In the genomic region with DNA sequence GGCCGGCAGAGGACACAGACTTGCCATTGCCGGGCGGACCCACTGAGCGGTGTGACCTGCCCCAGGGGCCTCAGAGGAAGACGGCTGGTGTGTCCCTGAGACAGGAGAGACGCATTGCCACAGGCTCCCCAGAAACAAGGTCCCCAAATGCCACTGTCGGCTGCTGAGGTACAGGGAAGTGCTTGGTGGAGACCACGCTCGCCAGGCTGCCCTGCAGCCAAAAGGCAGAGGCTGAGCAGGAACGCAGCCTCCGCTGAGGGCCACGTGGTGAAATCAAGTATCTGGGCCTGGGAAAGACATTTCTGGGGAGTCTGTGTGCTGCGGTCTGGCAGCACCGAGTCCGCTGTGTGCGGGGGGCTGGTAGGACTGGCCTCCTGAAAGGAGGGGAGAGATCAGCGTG, we compare ENCODE assay signal across 26 cellular contexts.
A peak's percentile ranks its signal among the peaks of the same experiment; 100 is the strongest.
DNase-seq lines count a peak whose midpoint lies in the region; ATAC-seq, FAIRE-seq and TF ChIP-seq lines count a peak whose summit lies in the region.
"Had no signal": no experiment of that assay in that cellular context is flagged by ENCODE, and none has a peak within 500 bp of the region (broad histone marks: within the 10 kb centered on the region; RNA-seq: fewer than 3 reads in every experiment).

No MANE protein-coding gene starts in this region.

- H3K9me3 ChIP-seq in RWPE2 (ENCODE audit: severe bottlenecking) (no peaks in the 10 kb centered on the region), kidney (ENCODE audit: control insufficient read depth in 1 of 2, low read length in 2 of 2) (no peaks in the 10 kb centered on the region), neural progenitor cell (ENCODE audit: low read depth) (no peaks in the 10 kb centered on the region)
- H3K9me3 ChIP-seq: BLaER1, HAP-1 had no signal

- H3K4me3 ChIP-seq in RWPE2 (ENCODE audit: severe bottlenecking), result no peak overlapping the region
- no peak overlapping the region for H3K4me3 ChIP-seq in kidney (ENCODE audit: low read length in 2 of 2)
- no peak overlapping the region for H3K4me3 ChIP-seq in neural progenitor cell
- H3K4me3 ChIP-seq: BLaER1, GM12878, HAP-1 had no signal

- H3K36me3 ChIP-seq in RWPE2 (ENCODE audit: low read depth), result no peaks in the 10 kb centered on the region
- no peaks in the 10 kb centered on the region for H3K36me3 ChIP-seq in kidney (ENCODE audit: control insufficient read depth in 1 of 2, insufficient read depth in 2 of 2, low read length in 2 of 2)
- H3K36me3 ChIP-seq in neural progenitor cell, result no peaks in the 10 kb centered on the region
- H3K36me3 ChIP-seq: BLaER1, HAP-1 had no signal

- peak overlapping the region; percentile 76 for H3K27ac Mint-ChIP-seq in neural progenitor cell
- peak overlapping the region; percentile 41 for H3K27ac Mint-ChIP-seq in type B pancreatic cell
- no peak overlapping the region for H3K27ac Mint-ChIP-seq in T-cell
- H3K27ac Mint-ChIP-seq: B cell; CD14-positive monocyte; CD4-positive, alpha-beta T cell; HFFc6 had no signal

- H4K20me1 ChIP-seq in neural progenitor cell (ENCODE audit: low read depth), result no peaks in the 10 kb centered on the region
- H4K20me1 ChIP-seq: BLaER1 had no signal

- no peak overlapping the region for H3K4me3 Mint-ChIP-seq in neural progenitor cell
- no peak overlapping the region for H3K4me3 Mint-ChIP-seq in type B pancreatic cell
- H3K4me3 Mint-ChIP-seq in T-cell, result no peak overlapping the region
- H3K4me3 Mint-ChIP-seq: B cell; CD14-positive monocyte; CD4-positive, alpha-beta T cell; CD8-positive, alpha-beta memory T cell; HFFc6 had no signal

- intact Hi-C loops in kidney (cut with DNase I), result no loop called here

- H3K4me1 ChIP-seq in RWPE2 (ENCODE audit: insufficient read depth, poor library complexity, severe bottlenecking), result no peaks in the 10 kb centered on the region
- H3K4me1 ChIP-seq in kidney (ENCODE audit: control insufficient read depth in 1 of 2, insufficient read depth in 1 of 2, low read depth in 1 of 2, low read length in 2 of 2), result no peaks in the 10 kb centered on the region
- H3K4me1 ChIP-seq in neural progenitor cell, result no peaks in the 10 kb centered on the region
- H3K4me1 ChIP-seq: BLaER1, HAP-1 had no signal

- H3K36me3 Mint-ChIP-seq in neural progenitor cell (no peaks in the 10 kb centered on the region), type B pancreatic cell (no peaks in the 10 kb centered on the region), T-cell (no peaks in the 10 kb centered on the region)
- H3K36me3 Mint-ChIP-seq: CD14-positive monocyte; CD8-positive, alpha-beta memory T cell had no signal

- H3K27me3 Mint-ChIP-seq in neural progenitor cell (ENCODE audit: insufficient read depth, low read depth) (peaks cover 6% of the 10 kb centered on the region), type B pancreatic cell (peaks cover 28% of the 10 kb centered on the region), T-cell (peaks cover 11 to 13% of the 10 kb centered on the region in 2 donors)
- H3K27me3 Mint-ChIP-seq: B cell had no signal

- H3K4me2 ChIP-seq in neural progenitor cell, result no peak overlapping the region
- H3K4me2 ChIP-seq: BLaER1 had no signal

- POLR2A ChIA-PET in T-cell (lab: Charles Lee), result no interaction called here

- H3K27ac ChIP-seq in RWPE2 (ENCODE audit: poor library complexity, severe bottlenecking) (no peak overlapping the region), kidney (ENCODE audit: low read depth in 2 of 2, low read length in 2 of 2) (no peak overlapping the region), neural progenitor cell (no peak overlapping the region)
- H3K27ac ChIP-seq: 22Rv1, BLaER1 had no signal

- peaks cover 7% of the 10 kb centered on the region for H3K9me3 Mint-ChIP-seq in neural progenitor cell
- H3K9me3 Mint-ChIP-seq in type B pancreatic cell, result no peaks in the 10 kb centered on the region
- H3K9me3 Mint-ChIP-seq in T-cell, result peaks cover 0 to 3% (median 0%) of the 10 kb centered on the region in 3 donors
- H3K9me3 Mint-ChIP-seq: CD4-positive, alpha-beta T cell had no signal

- H3K4me1 Mint-ChIP-seq in neural progenitor cell (peaks cover 26% of the 10 kb centered on the region), type B pancreatic cell (ENCODE audit: unreplicated experiment) (no peaks in the 10 kb centered on the region), T-cell (no peaks in the 10 kb centered on the region)
- H3K4me1 Mint-ChIP-seq: B cell; CD14-positive monocyte; CD8-positive, alpha-beta memory T cell had no signal

- H3K27me3 ChIP-seq in RWPE2 (ENCODE audit: insufficient read depth, poor library complexity, severe bottlenecking) (no peaks in the 10 kb centered on the region), neural progenitor cell (no peaks in the 10 kb centered on the region)
- H3K27me3 ChIP-seq: BLaER1 had no signal

- no peak for TF ChIP-seq CTCF in RWPE2 (IDR thresholded peaks at IDR 0.05; ENCODE audit: poor library complexity, severe bottlenecking)
- no peak for TF ChIP-seq CTCF in kidney (IDR thresholded peaks at IDR 0.05; ENCODE audit: borderline replicate concordance, extremely low read depth, insufficient read depth)
- no peak for TF ChIP-seq CTCF in neural progenitor cell (IDR thresholded peaks at IDR 0.05)
- no peak for TF ChIP-seq CTCF in type B pancreatic cell (conservative IDR thresholded peaks at IDR 0.05)

- DNase-seq in RWPE2 (ENCODE audit: low spot score), result peak; percentile 21
- peak; percentile 53 for DNase-seq in kidney
- no peak for DNase-seq in neural progenitor cell (ENCODE audit: low spot score)
- no peak for DNase-seq in type B pancreatic cell (ENCODE audit: extremely low spot score, unreplicated experiment)
- no peak for DNase-seq in T-cell
- DNase-seq in stimulated activated naive CD4-positive, alpha-beta T cell (lab: John Stamatoyannopoulos, UW), result no peak
- DNase-seq: CD4-positive, alpha-beta T cell; DMS 273 treated with DMSO at 0.1 percent for 48 hours; DMS79; EL; GDM1; GOT3; HFFc6 had no signal

- no peak for FAIRE-seq in kidney (lab: Jason Lieb, UNC)
- FAIRE-seq: A204.1, D721Med, GM12878, GM19239, H54 had no signal

- no peaks in the 10 kb centered on the region for H3K79me2 ChIP-seq in neural progenitor cell (ENCODE audit: low read depth)

- no peaks in the 10 kb centered on the region for H3F3A ChIP-seq in neural progenitor cell (ENCODE audit: low read depth)

- no peak for ATAC-seq in RWPE2 (ENCODE audit: low read depth)
- ATAC-seq in GM19397 (IDR thresholded peaks at IDR 0.05; ENCODE audit: unreplicated experiment), result no peak
- no peak for ATAC-seq in GM21825 (IDR thresholded peaks at IDR 0.05; ENCODE audit: unreplicated experiment)
- no peak for ATAC-seq in T-cell (replicated peaks in 1 of 4)
- ATAC-seq: GM12878 had no signal

- no peak overlapping the region for H2AFZ ChIP-seq in neural progenitor cell (replicated peaks)

- H3K9ac ChIP-seq in kidney (ENCODE audit: low read length in 2 of 2), result no peak overlapping the region
- no peak overlapping the region for H3K9ac ChIP-seq in neural progenitor cell
- H3K9ac ChIP-seq: BLaER1 had no signal

- CTCF ChIA-PET in T-cell (lab: Charles Lee), result no interaction called here

Comparison
In these comparisons a context has a peak if more than half of its experiments do, and no peak if none do; other contexts are left out.
1. DNase-seq: peak in RWPE2 (single experiment) and kidney (single experiment); none in neural progenitor cell (single experiment), type B pancreatic cell (single experiment), T-cell (0 of 34) and stimulated activated naive CD4-positive, alpha-beta T cell (0 of 6).
2. H3K27ac Mint-ChIP-seq: peak in neural progenitor cell (single experiment) and type B pancreatic cell (single experiment); none in T-cell (0 of 2).